ENCODE assay signal across 8 cellular contexts in the genomic region with DNA sequence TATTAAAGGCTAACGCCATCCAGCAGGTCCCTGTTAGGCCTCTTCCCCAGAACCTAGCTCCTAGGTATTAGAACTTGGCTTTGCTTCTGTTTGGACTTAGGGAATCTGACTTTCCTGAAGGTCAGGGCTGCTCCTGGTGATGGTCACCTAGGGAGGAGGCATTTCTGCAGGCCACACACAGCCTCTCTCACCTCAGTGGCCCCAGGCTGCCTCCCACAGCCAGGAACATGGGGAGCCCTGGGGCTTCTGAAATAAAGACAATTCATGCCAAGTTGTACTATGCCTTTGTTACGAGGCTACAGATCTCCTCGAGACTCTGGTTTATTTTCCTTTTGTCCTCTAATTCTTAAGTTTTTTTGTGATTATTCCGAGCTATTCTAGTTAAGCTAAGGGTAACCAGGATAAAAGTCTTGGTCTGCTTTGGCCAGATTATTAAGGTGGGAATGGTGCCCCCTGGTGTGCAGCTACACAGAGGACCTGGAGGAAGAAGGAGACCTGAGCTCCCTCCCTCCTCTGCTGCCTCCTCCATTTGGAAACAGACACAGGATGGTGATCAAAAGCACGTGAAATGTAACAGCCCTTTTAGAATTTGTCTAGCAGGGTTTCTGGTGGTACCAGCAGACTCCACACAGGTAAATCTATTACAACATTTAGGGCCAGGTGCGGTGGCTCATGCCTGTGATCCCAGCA.
A peak's percentile ranks its signal among the peaks of the same experiment; 100 is the strongest.
DNase-seq lines count a peak whose midpoint lies in the region; ATAC-seq and TF ChIP-seq lines count a peak whose summit lies in the region.

No MANE protein-coding gene starts in this region.

- H3K27ac ChIP-seq in SJSA1, result no peak overlapping the region

- DNase-seq in activated naive CD4-positive, alpha-beta T cell treated with anti-CD3 and anti-CD28 coated beads for 36 hours, result peak; percentile 49
- no peak for DNase-seq in activated naive CD4-positive, alpha-beta T cell treated with Interleukin-2 at 50 U/mL for 16 hours
- DNase-seq in SJSA1 (ENCODE audit: low read depth in 1 of 2, low spot score in 2 of 2) (peak; percentile 54 to 72), fibroblast of the aortic adventitia (ENCODE audit: low read depth) (peak; percentile 80), progenitor cell of endocrine pancreas (ENCODE audit: low spot score, unreplicated experiment) (peak; percentile 58), DMS79 (lab: John Stamatoyannopoulos, UW) (no peak), NCI-H2196 (lab: John Stamatoyannopoulos, UW; ENCODE audit: unreplicated experiment) (no peak)

- H3K9me3 ChIP-seq in SJSA1 (replicated peaks), result no peaks in the 10 kb centered on the region

- no peak overlapping the region for H3K27ac Mint-ChIP-seq in activated naive CD4-positive, alpha-beta T cell treated with anti-CD3 and anti-CD28 coated beads for 36 hours
- no peak overlapping the region for H3K27ac Mint-ChIP-seq in progenitor cell of endocrine pancreas

- H3K27me3 Mint-ChIP-seq in activated naive CD4-positive, alpha-beta T cell treated with anti-CD3 and anti-CD28 coated beads for 36 hours (ENCODE audit: low read depth), result peaks cover 3% of the 10 kb centered on the region
- H3K27me3 Mint-ChIP-seq in progenitor cell of endocrine pancreas, result peaks cover 3% of the 10 kb centered on the region

- peaks cover 10% of the 10 kb centered on the region; the same call in 1 of the 2 replicates for H3K4me1 ChIP-seq in SJSA1 (replicated peaks)

- H3K9me3 Mint-ChIP-seq in activated naive CD4-positive, alpha-beta T cell treated with anti-CD3 and anti-CD28 coated beads for 36 hours, result no peaks in the 10 kb centered on the region
- no peaks in the 10 kb centered on the region for H3K9me3 Mint-ChIP-seq in progenitor cell of endocrine pancreas (ENCODE audit: low read depth)

- CTCF ChIA-PET in activated naive CD4-positive, alpha-beta T cell treated with anti-CD3 and anti-CD28 coated beads for 36 hours (lab: Charles Lee), result interaction anchor here (0.6 to 2.3 kb wide), 5 partner anchors 9 to 220 kb away, joined by 3 to 7 read pairs (median 3); no protein-coding TSS in a partner anchor

- H3K4me3 ChIP-seq in SJSA1, result no peak overlapping the region
- no peak overlapping the region for H3K4me3 ChIP-seq in fibroblast of the aortic adventitia (ENCODE audit: low read depth, low read length)

- no peaks in the 10 kb centered on the region for H3K36me3 Mint-ChIP-seq in activated naive CD4-positive, alpha-beta T cell treated with anti-CD3 and anti-CD28 coated beads for 36 hours (ENCODE audit: low read depth)
- no peaks in the 10 kb centered on the region for H3K36me3 Mint-ChIP-seq in progenitor cell of endocrine pancreas (ENCODE audit: insufficient read depth)

- no peaks in the 10 kb centered on the region for H3K4me1 Mint-ChIP-seq in activated naive CD4-positive, alpha-beta T cell treated with anti-CD3 and anti-CD28 coated beads for 36 hours (ENCODE audit: low read depth)
- H3K4me1 Mint-ChIP-seq in progenitor cell of endocrine pancreas (ENCODE audit: low read depth), result no peaks in the 10 kb centered on the region

- ATAC-seq in HG03175 (IDR thresholded peaks at IDR 0.05; ENCODE audit: unreplicated experiment), result peak; percentile 30

- H3K36me3 ChIP-seq in SJSA1, result no peaks in the 10 kb centered on the region

- no peak overlapping the region for H3K4me3 Mint-ChIP-seq in activated naive CD4-positive, alpha-beta T cell treated with anti-CD3 and anti-CD28 coated beads for 36 hours
- no peak overlapping the region for H3K4me3 Mint-ChIP-seq in progenitor cell of endocrine pancreas (ENCODE audit: low read depth)

- H3K27me3 ChIP-seq in SJSA1 (replicated peaks), result no peaks in the 10 kb centered on the region

- intact Hi-C loops in activated naive CD4-positive, alpha-beta T cell treated with anti-CD3 and anti-CD28 coated beads for 36 hours (cut with micrococcal nuclease), result loop anchor here (1.0 to 5.0 kb wide), 3 partner anchors 197 to 228 kb away; no protein-coding TSS in a partner anchor

- TF ChIP-seq CTCF in fibroblast of the aortic adventitia (IDR thresholded peaks at IDR 0.05; ENCODE audit: insufficient read depth, low read length) (peak; percentile 69), progenitor cell of endocrine pancreas (IDR thresholded peaks at IDR 0.05; ENCODE audit: unreplicated experiment) (peak; percentile 69)

Comparison
In these comparisons a context has a peak if more than half of its experiments do, and no peak if none do; other contexts are left out.
1. DNase-seq: peak in activated naive CD4-positive, alpha-beta T cell treated with anti-CD3 and anti-CD28 coated beads for 36 hours (single experiment), SJSA1 (2 of 2), fibroblast of the aortic adventitia (single experiment) and progenitor cell of endocrine pancreas (single experiment); none in activated naive CD4-positive, alpha-beta T cell treated with Interleukin-2 at 50 U/mL for 16 hours (single experiment), DMS79 (single experiment) and NCI-H2196 (single experiment).